ENCODE assay signal across 8 cellular contexts in the genomic region with DNA sequence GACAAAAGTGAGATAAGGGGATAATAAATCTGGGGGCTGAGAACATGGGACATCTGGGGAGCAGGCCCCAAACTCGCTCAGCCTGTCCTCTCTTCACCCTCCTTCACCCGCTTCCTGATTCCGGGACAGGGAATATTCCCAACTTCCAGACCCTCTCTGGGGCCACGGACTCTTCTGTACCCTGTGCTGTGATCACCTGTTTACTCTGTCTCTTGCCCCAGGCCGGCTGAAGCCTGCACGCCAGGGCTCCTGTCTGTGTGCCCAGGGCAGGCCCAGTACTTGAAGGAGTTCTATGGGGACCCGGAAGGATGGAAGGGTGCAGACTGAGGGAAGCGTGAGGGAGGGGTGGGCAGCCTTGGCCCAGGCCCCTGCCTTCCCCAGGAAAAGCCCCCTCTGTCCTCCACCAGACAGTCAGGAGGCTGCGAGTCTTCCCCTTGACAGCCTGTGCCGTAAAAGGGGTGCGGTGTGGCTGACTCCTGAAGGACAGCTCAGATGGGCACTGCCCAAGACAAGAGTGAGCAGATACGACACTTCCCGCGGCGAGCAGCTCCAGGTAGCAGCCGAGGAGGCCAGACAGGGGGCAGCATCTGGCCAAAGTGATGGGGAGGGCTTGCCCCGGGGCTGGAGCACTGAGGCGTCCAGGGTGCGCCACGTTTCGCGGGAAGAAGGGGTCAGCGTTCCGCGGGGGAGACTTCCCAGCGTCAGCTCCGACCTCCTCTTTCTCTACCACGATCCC. TPM values are rescaled to one million over a fixed set of nuclear protein-coding genes. Genes with fewer than 3 reads are reported as not detected.
DNase-seq lines count a peak whose midpoint lies in the region; ATAC-seq, FAIRE-seq and TF ChIP-seq lines count a peak whose summit lies in the region.

No MANE protein-coding gene starts in this region.

- H3K4me3 ChIP-seq in parathyroid adenoma (ENCODE audit: low read depth, low read length) = peak overlapping the region; percentile 84

- peak overlapping the region; percentile 62 for H3K27ac ChIP-seq in parathyroid adenoma

- peaks cover 23% of the 10 kb centered on the region for H3K36me3 Mint-ChIP-seq in activated CD4-positive, alpha-beta memory T cell treated with anti-CD3 and anti-CD28 coated beads for 36 hours

- H3K4me1 ChIP-seq in parathyroid adenoma = peaks cover 10% of the 10 kb centered on the region

- H3K79me2 ChIP-seq in parathyroid adenoma = no peaks in the 10 kb centered on the region

- no peaks in the 10 kb centered on the region for H3K36me3 ChIP-seq in parathyroid adenoma (ENCODE audit: control insufficient read depth, insufficient read depth, low read length)

- H3K9ac ChIP-seq in parathyroid adenoma = no peak overlapping the region

- intact Hi-C loops in activated CD4-positive, alpha-beta memory T cell treated with anti-CD3 and anti-CD28 coated beads for 36 hours (cut with micrococcal nuclease) = loop anchor here (2.0 to 5.0 kb wide), 4 partner anchors 44 to 465 kb away; partner anchors contain the start of genes ABCA3, NTN3 and RNPS1
- intact Hi-C loops in Right ventricle myocardium superior (cut with DNase I) = loop anchor here (10.0 kb wide), 1 partner anchor 83 kb away; the partner anchor contains the start of gene ABCA3

- peak overlapping the region; percentile 69 for H3K27ac Mint-ChIP-seq in activated CD4-positive, alpha-beta memory T cell treated with anti-CD3 and anti-CD28 coated beads for 36 hours

- H3K27me3 Mint-ChIP-seq in activated CD4-positive, alpha-beta memory T cell treated with anti-CD3 and anti-CD28 coated beads for 36 hours = no peaks in the 10 kb centered on the region

- CTCF ChIA-PET in activated CD4-positive, alpha-beta memory T cell treated with anti-CD3 and anti-CD28 coated beads for 36 hours (lab: Charles Lee) = interaction anchor here (1.3 kb wide), 1 partner anchor 31 kb away, joined by 3 read pairs; the partner anchor contains the start of gene TEDC2

- peak overlapping the region; percentile 94 for H3K4me2 ChIP-seq in parathyroid adenoma (ENCODE audit: low read length)

- H3K4me3 Mint-ChIP-seq in activated CD4-positive, alpha-beta memory T cell treated with anti-CD3 and anti-CD28 coated beads for 36 hours = peak overlapping the region; percentile 84

- H3K9me3 Mint-ChIP-seq in activated CD4-positive, alpha-beta memory T cell treated with anti-CD3 and anti-CD28 coated beads for 36 hours = no peaks in the 10 kb centered on the region

- peaks cover 19% of the 10 kb centered on the region for H3K4me1 Mint-ChIP-seq in activated CD4-positive, alpha-beta memory T cell treated with anti-CD3 and anti-CD28 coated beads for 36 hours (ENCODE audit: low read depth)

- POLR2A ChIA-PET in activated CD4-positive, alpha-beta memory T cell treated with anti-CD3 and anti-CD28 coated beads for 36 hours (lab: Charles Lee) = interaction anchor here (0.7 to 1.1 kb wide), 3 partner anchors 9 to 46 kb away, joined by 3 to 5 read pairs (median 4); partner anchors contain the start of gene TBC1D24

- H3K9me3 ChIP-seq in parathyroid adenoma (ENCODE audit: control insufficient read depth, low read length) = no peaks in the 10 kb centered on the region

- H2AFZ ChIP-seq in parathyroid adenoma = peak overlapping the region; percentile 100

- TF ChIP-seq CTCF in parathyroid adenoma (IDR thresholded peaks at IDR 0.05) = peak; percentile 15

- no peak for FAIRE-seq in HTR-8/SVneo (lab: Jason Lieb, UNC)

- peak; percentile 25 for ATAC-seq in Right ventricle myocardium superior (ENCODE audit: poor library complexity)

- H3K27me3 ChIP-seq in parathyroid adenoma (ENCODE audit: control insufficient read depth, insufficient read depth, low read length) = no peaks in the 10 kb centered on the region

- peak; percentile 15 for DNase-seq in stimulated activated CD4-positive, alpha-beta T cell treated with anti-CD3 and anti-CD28 coated beads, Interleukin-1b, Interleukin-23, amount 100 ng/mL, for 48 hours
- no peak for DNase-seq in stimulated activated CD4-positive, alpha-beta T cell treated with anti-CD3 and anti-CD28 coated beads, Interleukin-4, amount 100 ng/mL, for 24 hours
- DNase-seq in HTR-8/SVneo (ENCODE audit: insufficient read length, low spot score) (peak; percentile 34), Right ventricle myocardium superior (peak; percentile 49), COLO829 (ENCODE audit: low spot score) (no peak), GF-D8 (lab: John Stamatoyannopoulos, UW) (no peak)
- DNase-seq in activated CD4-positive, alpha-beta memory T cell treated with anti-CD3 and anti-CD28 coated beads for 36 hours = peak; percentile 47

RNA-seq across cellular contexts. Expression of gene CCNF, which starts 1.0 kb away (rescaled TPM):
- total RNA-seq in activated CD4-positive, alpha-beta memory T cell treated with anti-CD3 and anti-CD28 coated beads for 36 hours = 10 to 100 TPM; 53.5 to 54.7 TPM
- 1.4 TPM for total RNA-seq in Right ventricle myocardium superior

RNA-seq across cellular contexts. Expression of gene TEDC2, which starts 31.7 kb away (rescaled TPM):
- total RNA-seq in activated CD4-positive, alpha-beta memory T cell treated with anti-CD3 and anti-CD28 coated beads for 36 hours = 10 to 100 TPM; 23.9 to 24.3 TPM
- total RNA-seq in Right ventricle myocardium superior = 1.0 TPM

RNA-seq across cellular contexts. Expression of gene NTN3, which starts 42.9 kb away (rescaled TPM):
- total RNA-seq in activated CD4-positive, alpha-beta memory T cell treated with anti-CD3 and anti-CD28 coated beads for 36 hours = not detected
- 0.19 TPM for total RNA-seq in Right ventricle myocardium superior

RNA-seq across cellular contexts. Expression of gene TBC1D24, which starts 46.7 kb away (rescaled TPM):
- 10 to 100 TPM; 12.2 to 12.4 TPM for total RNA-seq in activated CD4-positive, alpha-beta memory T cell treated with anti-CD3 and anti-CD28 coated beads for 36 hours
- total RNA-seq in Right ventricle myocardium superior = 11.8 TPM

Comparison
In these comparisons a context has a peak if more than half of its experiments do, and no peak if none do; other contexts are left out.
1. DNase-seq: peak in stimulated activated CD4-positive, alpha-beta T cell treated with anti-CD3 and anti-CD28 coated beads, Interleukin-1b, Interleukin-23, amount 100 ng/mL, for 48 hours (single experiment), HTR-8/SVneo (single experiment), activated CD4-positive, alpha-beta memory T cell treated with anti-CD3 and anti-CD28 coated beads for 36 hours (single experiment) and Right ventricle myocardium superior (single experiment); none in stimulated activated CD4-positive, alpha-beta T cell treated with anti-CD3 and anti-CD28 coated beads, Interleukin-4, amount 100 ng/mL, for 24 hours (single experiment), COLO829 (single experiment) and GF-D8 (single experiment).
2. RNA of gene CCNF, which starts 1.0 kb away (total RNA-seq): 53.5 to 54.7 TPM in activated CD4-positive, alpha-beta memory T cell treated with anti-CD3 and anti-CD28 coated beads for 36 hours; 1.4 TPM in Right ventricle myocardium superior (single experiment); every median in the first group is over 10 times any median in the second.
3. RNA of gene TEDC2, which starts 31.7 kb away (total RNA-seq): 23.9 to 24.3 TPM in activated CD4-positive, alpha-beta memory T cell treated with anti-CD3 and anti-CD28 coated beads for 36 hours; 1.0 TPM in Right ventricle myocardium superior (single experiment); every median in the first group is over 10 times any median in the second.